Comparison of ENCODE assay signal across 1 cellular context in genomic region chr6:47420394-47421371, GRCh38.
TF ChIP-seq lines count a peak whose summit lies in the region.

No MANE protein-coding gene starts in this region.

TF ChIP-seq in K562, 482 proteins besides CTCF, POLR2A, EP300 and RAD21 (continued from another document and continues in another):
- TF ChIP-seq ID3 (CRISPR knock-in tag; IDR thresholded peaks at IDR 0.05) (no peak), ID3 (tag; IDR thresholded peaks at IDR 0.05) (peak; percentile 84), ZNF24 (IDR thresholded peaks at IDR 0.05) (peak; percentile 49; the same call in 1 of the 2 replicates), RREB1 (CRISPR knock-in tag; IDR thresholded peaks at IDR 0.05) (no peak), ZNF407 (IDR thresholded peaks at IDR 0.05; ENCODE audit: low read depth) (peak; percentile 40; the same call in 1 of the 2 replicates), CEBPZ (IDR thresholded peaks at IDR 0.05; ENCODE audit: borderline replicate concordance, low read depth, low read length) (no peak), ZNF384 (IDR thresholded peaks at IDR 0.05; ENCODE audit: low read depth, low read length) (peak; percentile 70), PRMT5 (CRISPR knock-in tag; IDR thresholded peaks at IDR 0.05) (no peak), TRIM24 (IDR thresholded peaks at IDR 0.05) (peak; percentile 96 to 98), ZKSCAN8 (CRISPR knock-in tag; IDR thresholded peaks at IDR 0.05) (no peak; the same call in 1 of the 2 replicates), ZNF280A (IDR thresholded peaks at IDR 0.05; ENCODE audit: low read depth, partially characterized antibody) (no peak), CCAR2 (IDR thresholded peaks at IDR 0.05; ENCODE audit: low read depth, low read length) (no peak), NCOA1 (IDR thresholded peaks at IDR 0.05; ENCODE audit: low read depth) (peak; percentile 93), ZBTB9 (CRISPR knock-in tag; IDR thresholded peaks at IDR 0.05) (no peak), PML (IDR thresholded peaks at IDR 0.05; ENCODE audit: low read length) (peak; percentile 98), IRF9 (tag; IDR thresholded peaks at IDR 0.05) (no peak), FOXK2 (conservative IDR thresholded peaks at IDR 0.05 in 1 of 2, IDR thresholded peaks at IDR 0.05 in 1 of 2; ENCODE audit: low read depth in 2 of 2) (peak; percentile 88 to 93), CEBPB (tag; IDR thresholded peaks at IDR 0.05) (peak; percentile 86), ZEB2 (IDR thresholded peaks at IDR 0.05) (peak; percentile 85), SRSF7 (optimal IDR thresholded peaks at IDR 0.05; ENCODE audit: low read depth, low read length) (no peak), AFF1 (IDR thresholded peaks at IDR 0.05; ENCODE audit: low read depth in 1 of 2, partially characterized antibody in 2 of 2) (peak; percentile 69 to 91), STAT5A (IDR thresholded peaks at IDR 0.05; ENCODE audit: borderline replicate concordance, low read length) (peak; percentile 100), ZNF75A (CRISPR knock-in tag; IDR thresholded peaks at IDR 0.05) (no peak)
